ENCODE assay signal across 13 cellular contexts in genomic region chr3:140441006-140441405, GRCh38.
A peak's percentile ranks its signal among the peaks of the same experiment; 100 is the strongest.
DNase-seq lines count a peak whose midpoint lies in the region; ATAC-seq and TF ChIP-seq lines count a peak whose summit lies in the region.
"Had no signal": no experiment of that assay in that cellular context is flagged by ENCODE, and none has a peak within 500 bp of the region (broad histone marks: within the 10 kb centered on the region; RNA-seq: fewer than 3 reads in every experiment).

No MANE protein-coding gene starts in this region.

- H3K36me3 Mint-ChIP-seq in chondrocyte (ENCODE audit: low read depth): no peaks in the 10 kb centered on the region

- H2BK12ac ChIP-seq in mesenchymal stem cell (ENCODE audit: low read length in 2 of 2): no peak overlapping the region

- peak overlapping the region; percentile 40 for H3K9ac ChIP-seq in mesenchymal stem cell (ENCODE audit: low read length)

- no peak overlapping the region for H3K23ac ChIP-seq in mesenchymal stem cell (ENCODE audit: low read length in 2 of 2)

- no peak overlapping the region for H2AFZ ChIP-seq in mesenchymal stem cell (ENCODE audit: low read depth, low read length)

- 80% methylated on average over 2 of the region's 2 CpGs for WGBS in mesenchymal stem cell

- H3K9me3 ChIP-seq in mesenchymal stem cell (ENCODE audit: control insufficient read depth, low read length): no peaks in the 10 kb centered on the region
- H3K9me3 ChIP-seq: heart right ventricle had no signal

- CTCF ChIA-PET in BJ (lab: Yijun Ruan, JAX): no interaction called here

- peak overlapping the region; percentile 93 for H3K27ac Mint-ChIP-seq in chondrocyte (ENCODE audit: unreplicated experiment)

- POLR2A ChIA-PET in BJ (lab: Charles Lee): no interaction called here

- no peak overlapping the region for H3K4me2 ChIP-seq in mesenchymal stem cell (ENCODE audit: low read length, poor library complexity, severe bottlenecking)

- no peaks in the 10 kb centered on the region for H3K79me1 ChIP-seq in mesenchymal stem cell (replicated peaks; ENCODE audit: low read length, poor library complexity, severe bottlenecking)

- H3K27me3 ChIP-seq in BJ (ENCODE audit: control insufficient read depth, insufficient read depth, low read length) (no peaks in the 10 kb centered on the region), mesenchymal stem cell (ENCODE audit: control insufficient read depth in 1 of 2, insufficient read depth in 1 of 2, low read length in 2 of 2) (no peaks in the 10 kb centered on the region)
- H3K27me3 ChIP-seq: heart right ventricle had no signal

- peaks cover 8% of the 10 kb centered on the region for H3K4me1 ChIP-seq in mesenchymal stem cell (ENCODE audit: control insufficient read depth, insufficient read depth, low read depth, low read length)

- peaks cover 67% of the 10 kb centered on the region for H3K4me1 Mint-ChIP-seq in chondrocyte (ENCODE audit: low read depth)

- H3K27me3 Mint-ChIP-seq in chondrocyte (ENCODE audit: low read depth): no peaks in the 10 kb centered on the region

- H3K4me3 ChIP-seq in BJ (ENCODE audit: low read depth, low read length) (no peak overlapping the region), mesenchymal stem cell (ENCODE audit: insufficient read depth in 1 of 2, low read depth in 1 of 2, low read length in 2 of 2) (no peak overlapping the region)
- H3K4me3 ChIP-seq: heart right ventricle had no signal

- H3K27ac ChIP-seq in mesenchymal stem cell (ENCODE audit: low read length, poor library complexity, severe bottlenecking): peak overlapping the region; percentile 64
- H3K27ac ChIP-seq: heart right ventricle had no signal

- no peak overlapping the region for H3K18ac ChIP-seq in mesenchymal stem cell (ENCODE audit: low read depth in 1 of 2, low read length in 2 of 2)

- no peaks in the 10 kb centered on the region for H3K36me3 ChIP-seq in BJ (ENCODE audit: control insufficient read depth, insufficient read depth, low read length)
- peaks cover 0 to 3% of the 10 kb centered on the region in 2 experiments for H3K36me3 ChIP-seq in mesenchymal stem cell (ENCODE audit: control insufficient read depth in 1 of 2, insufficient read depth in 2 of 2, low read depth in 1 of 2, low read length in 2 of 2)
- H3K36me3 ChIP-seq: heart right ventricle had no signal

- no peak overlapping the region for H2BK15ac ChIP-seq in mesenchymal stem cell (ENCODE audit: low read depth, poor library complexity, severe bottlenecking)

- no peak overlapping the region for H3K14ac ChIP-seq in mesenchymal stem cell (ENCODE audit: low read length in 2 of 2)

- TF ChIP-seq CTCF in BJ (IDR thresholded peaks at IDR 0.05; ENCODE audit: insufficient read depth, low read depth, low read length) (no peak), chondrocyte (IDR thresholded peaks at IDR 0.05) (peak; percentile 31)

- no peak overlapping the region for H2BK120ac ChIP-seq in mesenchymal stem cell (ENCODE audit: low read depth, low read length)

- no peaks in the 10 kb centered on the region for H3K9me3 Mint-ChIP-seq in chondrocyte (ENCODE audit: low read depth)

- H4K8ac ChIP-seq in mesenchymal stem cell (ENCODE audit: low read length): no peak overlapping the region

- no peak overlapping the region for H3K4me3 Mint-ChIP-seq in chondrocyte (ENCODE audit: unreplicated experiment)

- H3K4ac ChIP-seq in mesenchymal stem cell (ENCODE audit: low read depth in 1 of 2, low read length in 2 of 2): no peak overlapping the region

- H2AK5ac ChIP-seq in mesenchymal stem cell (ENCODE audit: low read length, severe bottlenecking): no peak overlapping the region

- no peak for ATAC-seq in HG03460 (IDR thresholded peaks at IDR 0.05; ENCODE audit: unreplicated experiment)
- ATAC-seq in HG03521 (IDR thresholded peaks at IDR 0.05; ENCODE audit: unreplicated experiment): no peak

- peak overlapping the region; percentile 25 for H2BK5ac ChIP-seq in mesenchymal stem cell (ENCODE audit: low read depth, low read length, poor library complexity, severe bottlenecking)

- H4K91ac ChIP-seq in mesenchymal stem cell (ENCODE audit: low read length): no peak overlapping the region

- peak; percentile 9 for DNase-seq in BJ (ENCODE audit: low read depth)
- DNase-seq in NCI-H226: peak; percentile 64
- DNase-seq in chondrocyte (ENCODE audit: low spot score): no peak
- DNase-seq in mesenchymal stem cell: no peak
- no peak for DNase-seq in D341Med (ENCODE audit: low spot score)
- DNase-seq in midbrain (lab: John Stamatoyannopoulos, UW): no peak
- DNase-seq: activated naive CD4-positive, alpha-beta T cell treated with anti-CD3 and anti-CD28 coated beads, Interleukin-2, amount 50 U/mL, for 16 hours; heart right ventricle; NCI-H1092 treated with DMSO at 0.1 percent for 48 hours; nucleus accumbens; SHP77 treated with DMSO at 0.1 percent for 48 hours had no signal

Comparison
In these comparisons a context has a peak if more than half of its experiments do, and no peak if none do; other contexts are left out.
1. DNase-seq: peak in BJ (single experiment) and NCI-H226 (single experiment); none in chondrocyte (single experiment), mesenchymal stem cell (single experiment), D341Med (single experiment) and midbrain (single experiment).